ENCODE assay signal across 30 cellular contexts in the genomic region with DNA sequence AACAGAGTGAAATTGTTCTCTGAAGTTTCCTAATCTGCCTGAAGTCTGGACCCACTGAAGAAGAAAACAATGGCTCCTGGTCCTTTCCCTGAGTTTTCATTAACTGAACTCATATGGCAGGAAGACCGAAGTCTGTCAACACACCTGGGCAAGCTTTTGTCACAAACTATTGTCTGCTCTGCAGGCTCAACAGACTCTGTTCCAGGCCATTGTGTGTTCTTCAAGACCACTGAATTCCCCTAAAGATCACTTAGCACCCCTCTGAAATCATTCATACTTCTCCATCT. TPM values are rescaled to one million over a fixed set of nuclear protein-coding genes. Genes with fewer than 3 reads are reported as not detected.
"Had no signal": no experiment of that assay in that cellular context is flagged by ENCODE, and none has a peak within 500 bp of the region (broad histone marks: within the 10 kb centered on the region; RNA-seq: fewer than 3 reads in every experiment).

No MANE protein-coding gene starts in this region.

- H3K4me3 ChIP-seq: esophagus muscularis mucosa, gastrocnemius medialis had no signal

- H3K4me1 ChIP-seq: gastrocnemius medialis had no signal

- H3K27ac ChIP-seq: brain microvascular endothelial cell, esophagus muscularis mucosa, foreskin keratinocyte, gastrocnemius medialis, WERI-Rb-1 had no signal

- H3K36me3 ChIP-seq: brain microvascular endothelial cell, esophagus muscularis mucosa, gastrocnemius medialis, WERI-Rb-1 had no signal

- DNase-seq: activated B cell treated with CpG ODN at 0.5 μM for 24 hours; activated CD4-positive, alpha-beta T cell treated with anti-CD3 and anti-CD28 coated beads for 48 hours; activated CD4-positive, alpha-beta T cell treated with anti-CD3 and anti-CD28 coated beads, Interleukin-2, amount 50 U/mL, for 1 hour; activated CD4-positive, alpha-beta T cell treated with anti-CD3 and anti-CD28 coated beads, Interleukin-2, amount 50 U/mL, for 48 hours; activated CD8-positive, alpha-beta T cell treated with anti-CD3 and anti-CD28 coated beads for 36 hours; activated effector memory CD4-positive, alpha-beta T cell treated with Interleukin-2 at 50 U/mL for 16 hours; activated gamma-delta T cell treated with Interleukin-2 at 50 U/mL for 16 hours; activated naive CD4-positive, alpha-beta T cell treated with anti-CD3 and anti-CD28 coated beads, Interleukin-2, amount 50 U/mL, for 16 hours; activated naive CD4-positive, alpha-beta T cell treated with Interleukin-2 at 50 U/mL for 16 hours; activated T-cell treated with anti-CD3 and anti-CD28 coated beads, Interleukin-2, amount 50 U/mL, for 4 hours; amniotic stem cell; anterior cingulate cortex; brain microvascular endothelial cell; cortex of kidney; dermis blood vessel endothelial cell; effector CD4-positive, alpha-beta T cell; effector memory CD8-positive, alpha-beta T cell; erythroblast; foreskin keratinocyte; gastrocnemius medialis; glutamatergic neuron; SW 1271; T-cell; T1000; WERI-Rb-1 had no signal

- H3K27me3 ChIP-seq: esophagus muscularis mucosa, gastrocnemius medialis had no signal

- ATAC-seq: activated CD4-positive, CD25-positive, alpha-beta regulatory T cell treated with anti-CD3 and anti-CD28 coated beads, Interleukin-2, amount 50 U/mL, for 24 hours; activated CD8-positive, alpha-beta T cell treated with anti-CD3 and anti-CD28 coated beads for 36 hours; activated T-cell treated with anti-CD3 and anti-CD28 coated beads, Interleukin-2, amount 50 U/mL, for 4 hours; activated T-helper 17 cell treated with anti-CD3 and anti-CD28 coated beads, Interleukin-2, amount 50 U/mL, for 72 hours; effector memory CD8-positive, alpha-beta T cell; foreskin keratinocyte; gastrocnemius medialis; T-cell had no signal

- FAIRE-seq: astrocyte, bronchial epithelial cell had no signal

- H3K9me3 ChIP-seq: esophagus muscularis mucosa, gastrocnemius medialis had no signal

RNA-seq across cellular contexts. Expression of a gene that starts 6.6 kb away (rescaled TPM):
- total RNA-seq: activated CD8-positive, alpha-beta T cell treated with anti-CD3 and anti-CD28 coated beads for 36 hours; activated T-helper 17 cell treated with anti-CD3 and anti-CD28 coated beads, Interleukin-2, amount 50 U/mL, for 72 hours; bronchial epithelial cell had no signal
